Comparison of ENCODE assay signal across 8 cellular contexts in the genomic region with DNA sequence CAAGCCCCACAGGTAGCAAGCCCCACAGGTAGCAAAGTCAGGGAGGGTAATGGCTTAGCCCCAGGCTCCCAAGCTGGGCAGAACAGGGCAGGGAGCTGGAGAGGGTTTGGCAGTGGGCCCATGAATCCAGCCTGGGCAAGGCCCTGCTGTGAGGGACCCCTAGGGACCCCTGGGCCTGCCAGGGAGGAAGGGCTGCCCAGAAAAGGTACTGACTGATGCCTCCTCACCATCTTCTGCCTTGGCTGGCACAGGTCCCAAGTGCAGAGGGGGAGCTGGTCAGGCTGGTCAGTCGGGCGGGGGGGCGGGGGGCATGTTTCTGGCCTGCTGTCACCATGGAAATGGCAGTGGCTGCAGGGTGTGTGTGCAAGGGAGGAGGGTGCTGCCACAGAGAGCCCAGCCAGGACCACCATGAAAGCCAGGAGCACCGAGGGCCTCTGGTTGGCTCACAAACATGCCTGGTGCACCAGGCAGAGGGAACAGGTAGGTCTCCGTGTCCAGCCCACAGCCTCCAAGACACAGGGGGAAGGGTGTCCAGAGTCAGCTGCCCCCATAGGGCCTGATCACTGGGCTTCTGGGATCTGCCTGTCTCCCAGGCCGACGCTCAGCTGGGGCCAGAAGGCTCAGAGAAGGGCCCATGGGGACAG. TPM values are rescaled to one million over a fixed set of nuclear protein-coding genes. Genes with fewer than 3 reads are reported as not detected.
A peak's percentile ranks its signal among the peaks of the same experiment; 100 is the strongest.
DNase-seq lines count a peak whose midpoint lies in the region; ATAC-seq and TF ChIP-seq lines count a peak whose summit lies in the region.

No MANE protein-coding gene starts in this region.

- H3K36me3 Mint-ChIP-seq in T-helper 2 cell treated with Interferon-gamma antibody and Interleukin-4, amounts not matched to agents 5 μg/mL and 100 μg/mL, for 36 hours (ENCODE audit: low read depth), result no peaks in the 10 kb centered on the region
- H3K36me3 Mint-ChIP-seq in activated CD4-positive, alpha-beta T cell treated with anti-CD3 and anti-CD28 coated beads for 36 hours (ENCODE audit: low read depth), result no peaks in the 10 kb centered on the region

- CTCF ChIA-PET in activated CD4-positive, alpha-beta T cell treated with anti-CD3 and anti-CD28 coated beads for 36 hours (lab: Charles Lee), result interaction anchor here (0.6 to 1.2 kb wide), 2 partner anchors 17 to 38 kb away, joined by 3 read pairs; no protein-coding TSS in a partner anchor

- H3K36me3 ChIP-seq in testis (ENCODE audit: low read depth, missing control alignments), result no peaks in the 10 kb centered on the region

- no peak for DNase-seq in T-helper 2 cell treated with Interferon-gamma antibody and Interleukin-4, amounts not matched to agents 5 μg/mL and 100 μg/mL, for 36 hours (ENCODE audit: low spot score)
- DNase-seq in T-helper 2 cell, result no peak
- DNase-seq in kidney tubule cell (ENCODE audit: low spot score), result peak; percentile 47
- DNase-seq in testis, result no peak
- no peak for DNase-seq in activated CD4-positive, alpha-beta T cell treated with anti-CD3 and anti-CD28 coated beads for 36 hours
- no peak for DNase-seq in amniotic stem cell (lab: John Stamatoyannopoulos, UW)
- no peak for DNase-seq in SW480 (ENCODE audit: low spot score)

- H3K27me3 Mint-ChIP-seq in T-helper 2 cell treated with Interferon-gamma antibody and Interleukin-4, amounts not matched to agents 5 μg/mL and 100 μg/mL, for 36 hours (ENCODE audit: low read depth), result peaks cover 22% of the 10 kb centered on the region
- H3K27me3 Mint-ChIP-seq in activated CD4-positive, alpha-beta T cell treated with anti-CD3 and anti-CD28 coated beads for 36 hours, result no peaks in the 10 kb centered on the region

- POLR2A ChIA-PET in activated CD4-positive, alpha-beta T cell treated with anti-CD3 and anti-CD28 coated beads for 36 hours (lab: Charles Lee), result interaction anchor here (0.6 to 1.2 kb wide), 2 partner anchors 56 to 454 kb away, joined by 3 read pairs; no protein-coding TSS in a partner anchor

- peak overlapping the region; percentile 75 for H3K4me3 Mint-ChIP-seq in T-helper 2 cell treated with Interferon-gamma antibody and Interleukin-4, amounts not matched to agents 5 μg/mL and 100 μg/mL, for 36 hours
- no peak overlapping the region for H3K4me3 Mint-ChIP-seq in activated CD4-positive, alpha-beta T cell treated with anti-CD3 and anti-CD28 coated beads for 36 hours

- H3K27me3 ChIP-seq in testis, result peaks cover 2% of the 10 kb centered on the region

- H3K4me1 Mint-ChIP-seq in T-helper 2 cell treated with Interferon-gamma antibody and Interleukin-4, amounts not matched to agents 5 μg/mL and 100 μg/mL, for 36 hours (ENCODE audit: low read depth), result peaks cover 2% of the 10 kb centered on the region
- H3K4me1 Mint-ChIP-seq in activated CD4-positive, alpha-beta T cell treated with anti-CD3 and anti-CD28 coated beads for 36 hours, result peaks cover 5% of the 10 kb centered on the region

- no peaks in the 10 kb centered on the region for H3K9me3 ChIP-seq in testis

- no peaks in the 10 kb centered on the region for H3K9me3 Mint-ChIP-seq in T-helper 2 cell treated with Interferon-gamma antibody and Interleukin-4, amounts not matched to agents 5 μg/mL and 100 μg/mL, for 36 hours
- H3K9me3 Mint-ChIP-seq in activated CD4-positive, alpha-beta T cell treated with anti-CD3 and anti-CD28 coated beads for 36 hours (ENCODE audit: low read depth), result no peaks in the 10 kb centered on the region

- ATAC-seq in activated CD4-positive, alpha-beta T cell treated with anti-CD3 and anti-CD28 coated beads for 36 hours, result no peak

- TF ChIP-seq CTCF in VCaP (conservative IDR thresholded peaks at IDR 0.05) (no peak), testis (IDR thresholded peaks at IDR 0.05) (no peak)

- peak overlapping the region in 1 of 2 donors; percentile 55 for H3K4me3 ChIP-seq in testis

- peak overlapping the region; percentile 82 for H3K27ac ChIP-seq in VCaP
- peak overlapping the region; percentile 8 to 26 for H3K27ac ChIP-seq in testis

- WGBS in testis, 2 donors, result 30 to 42% methylated on average over 2 to 7 of the region's 7 CpGs

- no peak overlapping the region for H3K27ac Mint-ChIP-seq in T-helper 2 cell treated with Interferon-gamma antibody and Interleukin-4, amounts not matched to agents 5 μg/mL and 100 μg/mL, for 36 hours
- H3K27ac Mint-ChIP-seq in activated CD4-positive, alpha-beta T cell treated with anti-CD3 and anti-CD28 coated beads for 36 hours, result no peak overlapping the region

- intact Hi-C loops in testis (cut with DNase I; ENCODE audit: low total_unique reads), result no loop called here
- intact Hi-C loops in activated CD4-positive, alpha-beta T cell treated with anti-CD3 and anti-CD28 coated beads for 36 hours (cut with DNase I, micrococcal nuclease), result loop anchor here in 1 of 2 experiments (5.0 kb wide), 1 partner anchor 51 kb away; no protein-coding TSS in a partner anchor

- TF ChIP-seq POLR2A in testis (IDR thresholded peaks at IDR 0.05), result no peak

- H3K4me1 ChIP-seq in testis, result peaks cover 54% of the 10 kb centered on the region

RNA-seq across cellular contexts. Expression of gene CRIP2, which starts 1.5 kb away (rescaled TPM):
- 100 to 1,000 TPM; 114 to 159 TPM for total RNA-seq in testis
- 121 TPM for polyA plus RNA-seq in testis (ENCODE audit: insufficient read depth, low read depth, low replicate concordance)
- 1 to 10 TPM; 1.1 to 1.2 TPM for total RNA-seq in activated CD4-positive, alpha-beta T cell treated with anti-CD3 and anti-CD28 coated beads for 36 hours

RNA-seq across cellular contexts. Expression of gene CRIP1, which starts 13.5 kb away (rescaled TPM):
- 1 to 10 TPM; 3.0 to 4.4 TPM for total RNA-seq in testis
- 154 TPM for polyA plus RNA-seq in testis (ENCODE audit: insufficient read depth, low read depth, low replicate concordance)
- 100 to 1,000 TPM; 182 to 186 TPM for total RNA-seq in activated CD4-positive, alpha-beta T cell treated with anti-CD3 and anti-CD28 coated beads for 36 hours

RNA-seq across cellular contexts. Expression of gene TEDC1, which starts 17.9 kb away (rescaled TPM):
- total RNA-seq in testis, result 10 to 100 TPM; 16.4 to 16.7 TPM
- 8.8 TPM for polyA plus RNA-seq in testis (ENCODE audit: insufficient read depth, low read depth, low replicate concordance)
- total RNA-seq in activated CD4-positive, alpha-beta T cell treated with anti-CD3 and anti-CD28 coated beads for 36 hours, result 10 to 100 TPM; 21.7 to 31.8 TPM

RNA-seq across cellular contexts. Expression of gene TMEM121, which starts 53.2 kb away (rescaled TPM):
- 1 to 10 TPM; 3.7 to 4.8 TPM for total RNA-seq in testis
- polyA plus RNA-seq in testis (ENCODE audit: insufficient read depth, low read depth, low replicate concordance), result 1.4 TPM
- 1 to 10 TPM; 7.2 to 9.2 TPM for total RNA-seq in activated CD4-positive, alpha-beta T cell treated with anti-CD3 and anti-CD28 coated beads for 36 hours

RNA-seq across cellular contexts. Expression of gene MTA1, which starts 53.5 kb away (rescaled TPM):
- total RNA-seq in testis, result 100 to 1,000 TPM; 118 to 120 TPM
- 135 TPM for polyA plus RNA-seq in testis (ENCODE audit: insufficient read depth, low read depth, low replicate concordance)
- total RNA-seq in activated CD4-positive, alpha-beta T cell treated with anti-CD3 and anti-CD28 coated beads for 36 hours, result 100 to 1,000 TPM; 136 to 152 TPM

Comparison
In these comparisons a context has a peak if more than half of its experiments do, and no peak if none do; other contexts are left out.
1. RNA of gene CRIP2, which starts 1.5 kb away (total RNA-seq): 114 to 159 TPM in testis; 1.1 to 1.2 TPM in activated CD4-positive, alpha-beta T cell treated with anti-CD3 and anti-CD28 coated beads for 36 hours; every median in the first group is over 10 times any median in the second.
2. RNA of gene CRIP1, which starts 13.5 kb away (total RNA-seq): 182 to 186 TPM in activated CD4-positive, alpha-beta T cell treated with anti-CD3 and anti-CD28 coated beads for 36 hours; 3.0 to 4.4 TPM in testis; every median in the first group is over 10 times any median in the second.